In genomic region chr1:115807723-115808122, GRCh38 we compare ENCODE assay signal across 8 cellular contexts. TPM values are rescaled to one million over a fixed set of nuclear protein-coding genes. Genes with fewer than 3 reads are reported as not detected.
DNase-seq lines count a peak whose midpoint lies in the region; ATAC-seq and TF ChIP-seq lines count a peak whose summit lies in the region.

No MANE protein-coding gene starts in this region.

- H3K27ac ChIP-seq in cardiac muscle cell (no peak overlapping the region), prostate gland (no peak overlapping the region)

- TF ChIP-seq CTCF in cardiac muscle cell (IDR thresholded peaks at IDR 0.05; ENCODE audit: low read depth, low read length) (peak; percentile 82), prostate gland (IDR thresholded peaks at IDR 0.05) (peak; percentile 28 to 79 (median 70))

- H3K9me3 ChIP-seq in cardiac muscle cell (ENCODE audit: low read depth), result no peaks in the 10 kb centered on the region
- no peaks in the 10 kb centered on the region for H3K9me3 ChIP-seq in prostate gland

- TF ChIP-seq POLR2A in prostate gland (IDR thresholded peaks at IDR 0.05), result no peak

- H3K36me3 ChIP-seq in cardiac muscle cell (no peaks in the 10 kb centered on the region), prostate gland (no peaks in the 10 kb centered on the region)

- H3K27me3 ChIP-seq in cardiac muscle cell (no peaks in the 10 kb centered on the region), prostate gland (replicated peaks; ENCODE audit: insufficient read depth) (no peaks in the 10 kb centered on the region)

- 6% methylated on average over 2 of the region's 2 CpGs for whole genome bisulfite sequencing in prostate gland

- peak; percentile 61 for ATAC-seq in HG03457 (IDR thresholded peaks at IDR 0.05; ENCODE audit: unreplicated experiment)
- ATAC-seq in HG03139 (IDR thresholded peaks at IDR 0.05; ENCODE audit: unreplicated experiment), result no peak

- intact Hi-C loops in prostate gland (cut with DNase I), result loop anchor here (10.0 kb wide), 1 partner anchor 167 kb away; the partner anchor contains the start of gene SLC22A15

- H3K4me1 ChIP-seq in cardiac muscle cell (ENCODE audit: low read depth) (no peaks in the 10 kb centered on the region), prostate gland (replicated peaks) (peaks cover 6% of the 10 kb centered on the region)

- DNase-seq in activated gamma-delta T cell treated with Interleukin-2 at 50 U/mL for 16 hours, result peak; percentile 26
- no peak for DNase-seq in activated gamma-delta T cell (lab: John Stamatoyannopoulos, UW)
- peak; percentile 70 for DNase-seq in NCI-H526 treated with DMSO at 0.1 percent for 48 hours (lab: John Stamatoyannopoulos, UW)
- DNase-seq in activated naive CD4-positive, alpha-beta T cell treated with anti-CD3 and anti-CD28 coated beads, Interleukin-2, amount 50 U/mL, for 16 hours, result peak; percentile 13
- DNase-seq in cardiac muscle cell (ENCODE audit: low read depth in 1 of 2, low spot score in 1 of 2), result peak; percentile 87 to 88
- DNase-seq in prostate gland (ENCODE audit: low spot score), result peak; percentile 80

- H3K4me3 ChIP-seq in cardiac muscle cell (no peak overlapping the region), prostate gland (no peak overlapping the region)

RNA-seq across cellular contexts. Expression of gene NHLH2, which starts 33.2 kb away (rescaled TPM):
- total RNA-seq in cardiac muscle cell (0.21 TPM in 1 of 2 replicates, not detected in the other), prostate gland (under 1 TPM in 1 of 2 donors, not detected in 1; 0.74 TPM)
- 0.31 TPM in 1 of 2 replicates, not detected in the other for polyA plus RNA-seq in cardiac muscle cell

RNA-seq across cellular contexts. Expression of gene CASQ2, which starts 39.2 kb away (rescaled TPM):
- total RNA-seq in cardiac muscle cell, result 0.51 and 2.0 TPM in 2 replicates
- 0.55 and 3.1 TPM in 2 replicates for polyA plus RNA-seq in cardiac muscle cell
- total RNA-seq in prostate gland, result 1 to 10 TPM; 6.4 to 6.6 TPM
